Comparison of ENCODE assay signal across 8 cellular contexts in genomic region chr18:74310411-74310810, GRCh38. TPM values are rescaled to one million over a fixed set of nuclear protein-coding genes. Genes with fewer than 3 reads are reported as not detected.
DNase-seq lines count a peak whose midpoint lies in the region; ATAC-seq and TF ChIP-seq lines count a peak whose summit lies in the region.

No MANE protein-coding gene starts in this region.

- H3K4me3 Mint-ChIP-seq in activated T-cell treated with anti-CD3 and anti-CD28 coated beads, Interleukin-2, amount 50 U/mL, for 24 hours: no peak overlapping the region

- intact Hi-C loops in PC-3 (cut with micrococcal nuclease): loop anchor here (1.0 kb wide), 2 partner anchors 21 to 32 kb away; no protein-coding TSS in a partner anchor

- peak; percentile 87 for ATAC-seq in HG02610 (IDR thresholded peaks at IDR 0.05; ENCODE audit: unreplicated experiment)
- ATAC-seq in PC-3: peak; percentile 100
- peak; percentile 75 for ATAC-seq in stimulated activated naive CD8-positive, alpha-beta T cell treated with anti-CD3 and anti-CD28 coated beads, Interleukin-15, Interleukin-2, amounts not matched to agents 100 U/mL and 50 U/mL, for 24 hours

- H4K20me1 ChIP-seq in PC-3 (ENCODE audit: low read length): no peaks in the 10 kb centered on the region

- H2AFZ ChIP-seq in PC-3 (ENCODE audit: low read length): peak overlapping the region; percentile 71

- no peak overlapping the region for H3K9ac ChIP-seq in PC-3 (ENCODE audit: low read length)

- H3K9me2 ChIP-seq in PC-3 (replicated peaks; ENCODE audit: low read length): no peaks in the 10 kb centered on the region

- H3K9me3 ChIP-seq in PC-3 (ENCODE audit: low read length): 0 out of 2 replicates have a peak, but pooled peaks cover 10% of the 10 kb centered on the region

- DNase-seq in NCI-H748 (lab: John Stamatoyannopoulos, UW; ENCODE audit: unreplicated experiment): peak; percentile 26
- no peak for DNase-seq in NCI-H748 treated with DMSO at 0.1 percent for 48 hours (lab: John Stamatoyannopoulos, UW)
- DNase-seq in PC-3: peak; percentile 69
- DNase-seq in fibroblast of mammary gland (ENCODE audit: low read depth): peak; percentile 71
- DNase-seq in stimulated activated naive CD8-positive, alpha-beta T cell treated with anti-CD3 and anti-CD28 coated beads, Interleukin-15, Interleukin-2, amounts not matched to agents 100 U/mL and 50 U/mL, for 24 hours: no peak
- DNase-seq in activated T-cell treated with anti-CD3 and anti-CD28 coated beads, Interleukin-2, amount 50 U/mL, for 24 hours: no peak
- DNase-seq in KG1 (lab: John Stamatoyannopoulos, UW): no peak

- H3K27me3 ChIP-seq in PC-3 (ENCODE audit: low read length): no peaks in the 10 kb centered on the region

- H3K36me3 Mint-ChIP-seq in activated T-cell treated with anti-CD3 and anti-CD28 coated beads, Interleukin-2, amount 50 U/mL, for 24 hours (ENCODE audit: low read depth): no peaks in the 10 kb centered on the region

- BruUV-seq in PC-3 (replicated peaks; lab: Mats Ljungman, UMichigan): no TSS peak

- H3K4me3 ChIP-seq in PC-3 (ENCODE audit: low read length) (no peak overlapping the region), fibroblast of mammary gland (ENCODE audit: control insufficient read depth, low read depth, low read length) (no peak overlapping the region)

- CTCF ChIA-PET in PC-3 (lab: Charles Lee): no interaction called here

- TF ChIP-seq CTCF in PC-3 (conservative IDR thresholded peaks at IDR 0.05; ENCODE audit: low read depth, low read length) (peak; percentile 64), fibroblast of mammary gland (conservative IDR thresholded peaks at IDR 0.05; ENCODE audit: control insufficient read depth, insufficient read depth, low read depth, low read length) (peak; percentile 56)

- no peaks in the 10 kb centered on the region for H3F3A ChIP-seq in PC-3 (ENCODE audit: low read length, unreplicated experiment)

- POLR2A ChIA-PET in PC-3 (lab: Charles Lee; ENCODE audit: unreplicated experiment): interaction anchor here (0.7 kb wide), 1 partner anchor 20 kb away, joined by 7 read pairs; no protein-coding TSS in a partner anchor

- no peaks in the 10 kb centered on the region for H3K9me3 Mint-ChIP-seq in activated T-cell treated with anti-CD3 and anti-CD28 coated beads, Interleukin-2, amount 50 U/mL, for 24 hours

- no peak overlapping the region for H3K27ac Mint-ChIP-seq in activated T-cell treated with anti-CD3 and anti-CD28 coated beads, Interleukin-2, amount 50 U/mL, for 24 hours

- no peak overlapping the region for H3K27ac ChIP-seq in PC-3 (ENCODE audit: low read length)

- H3K27me3 Mint-ChIP-seq in activated T-cell treated with anti-CD3 and anti-CD28 coated beads, Interleukin-2, amount 50 U/mL, for 24 hours: peaks cover 34% of the 10 kb centered on the region

- H3K79me2 ChIP-seq in PC-3 (ENCODE audit: low read length): no peaks in the 10 kb centered on the region

- no peaks in the 10 kb centered on the region; the same call in 1 of the 2 replicates for H3K4me1 ChIP-seq in PC-3 (ENCODE audit: insufficient read depth, low read length)

- H3K4me2 ChIP-seq in PC-3 (ENCODE audit: low read length): peak overlapping the region; percentile 30; the same call in 1 of the 2 replicates

- no peaks in the 10 kb centered on the region for H3K4me1 Mint-ChIP-seq in activated T-cell treated with anti-CD3 and anti-CD28 coated beads, Interleukin-2, amount 50 U/mL, for 24 hours (ENCODE audit: low read depth)

- no peaks in the 10 kb centered on the region for H3K36me3 ChIP-seq in PC-3 (ENCODE audit: low read depth, low read length)

RNA-seq across cellular contexts. Expression of gene C18orf63, which starts 5.2 kb away (rescaled TPM):
- not detected in 2 replicates for total RNA-seq in PC-3 (2014; rRNA removed)

RNA-seq across cellular contexts. Expression of gene CYB5A, which starts 18.6 kb away (rescaled TPM):
- total RNA-seq in PC-3 (2014; rRNA removed): 98.0 and 130 TPM in 2 replicates

Comparison
In these comparisons a context has a peak if more than half of its experiments do, and no peak if none do; other contexts are left out.
1. DNase-seq: peak in NCI-H748 (single experiment), PC-3 (single experiment) and fibroblast of mammary gland (single experiment); none in NCI-H748 treated with DMSO at 0.1 percent for 48 hours (single experiment), stimulated activated naive CD8-positive, alpha-beta T cell treated with anti-CD3 and anti-CD28 coated beads, Interleukin-15, Interleukin-2, amounts not matched to agents 100 U/mL and 50 U/mL, for 24 hours (single experiment), activated T-cell treated with anti-CD3 and anti-CD28 coated beads, Interleukin-2, amount 50 U/mL, for 24 hours (single experiment) and KG1 (single experiment).
2. Peak in every context shown above with its lines, with median percentiles within 50 percentile points of each other: ATAC-seq.